Comparison of ENCODE assay signal across 20 cellular contexts in the genomic region with DNA sequence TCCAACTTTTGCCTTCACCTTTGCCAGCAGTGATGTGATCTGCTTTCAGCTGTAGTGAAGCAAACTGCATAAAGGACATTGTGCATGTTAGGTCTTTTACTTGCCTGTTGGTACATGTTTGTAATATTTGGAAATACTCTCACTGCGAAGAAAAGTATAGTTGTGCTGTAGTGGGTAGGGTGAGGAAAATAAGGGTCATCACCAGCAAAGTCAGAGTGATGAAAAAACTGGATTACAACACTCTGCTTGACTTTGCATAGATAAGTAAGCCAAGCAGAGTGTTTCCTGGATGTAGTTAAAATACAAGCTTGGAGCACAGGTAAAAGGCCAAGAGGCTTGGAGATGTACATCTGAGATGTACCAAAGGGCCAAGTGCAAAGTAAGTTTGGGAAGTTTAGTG. TPM values are rescaled to one million over a fixed set of nuclear protein-coding genes. Genes with fewer than 3 reads are reported as not detected.
DNase-seq lines count a peak whose midpoint lies in the region; ATAC-seq and TF ChIP-seq lines count a peak whose summit lies in the region.
"Had no signal": no experiment of that assay in that cellular context is flagged by ENCODE, and none has a peak within 500 bp of the region (broad histone marks: within the 10 kb centered on the region; RNA-seq: fewer than 3 reads in every experiment).

No MANE protein-coding gene starts in this region.

- H2AFZ ChIP-seq in PC-9 = no peak overlapping the region

- no peak overlapping the region for H3K4me3 ChIP-seq in PC-9
- H3K4me3 ChIP-seq: heart right ventricle, ovary had no signal

- 0 out of 2 replicates have a peak, but pooled peaks cover 9% of the 10 kb centered on the region for H3K36me3 ChIP-seq in PC-9 (ENCODE audit: low read depth)
- H3K36me3 ChIP-seq: heart right ventricle, ovary had no signal

- peaks cover 20% of the 10 kb centered on the region for H3K79me2 ChIP-seq in PC-9 (ENCODE audit: low read depth)

- H4K20me1 ChIP-seq in PC-9 (ENCODE audit: insufficient read depth) = no peaks in the 10 kb centered on the region; the same call in 1 of the 2 replicates

- ATAC-seq in activated CD4-positive, alpha-beta T cell treated with anti-CD3 and anti-CD28 coated beads for 36 hours = no peak
- no peak for ATAC-seq in T-helper 17 cell
- ATAC-seq in stimulated activated memory B cell treated with anti-CD40 and anti-IgM and Interleukin-4, amounts not matched to agents 10 μg/mL and 1 μg/mL and 100 μg/mL, for 72 hours = no peak
- ATAC-seq: heart right ventricle had no signal

- no peak for DNase-seq in activated CD4-positive, alpha-beta T cell treated with anti-CD3 and anti-CD28 coated beads for 36 hours
- no peak for DNase-seq in activated CD4-positive, alpha-beta T cell treated with anti-CD3 and anti-CD28 coated beads, Interleukin-2, amount 50 U/mL, for 4 hours
- DNase-seq in T-helper 17 cell = no peak
- DNase-seq in immature natural killer cell = no peak
- DNase-seq in activated naive CD4-positive, alpha-beta T cell treated with Interleukin-2 at 50 U/mL for 16 hours = no peak
- no peak for DNase-seq in PC-9
- DNase-seq in T-helper 9 cell = no peak
- DNase-seq: 8988T; activated CD4-positive, alpha-beta T cell treated with anti-CD3 and anti-CD28 coated beads for 48 hours; activated CD8-positive, alpha-beta memory T cell treated with anti-CD3 and anti-CD28 coated beads, Interleukin-2, amount 50 U/mL, for 4 hours; Calu3; heart right ventricle; HFFc6; NCI-H1417 treated with DMSO at 0.1 percent for 48 hours; NCI-H69; ovary; SHP77 treated with DMSO at 0.1 percent for 48 hours; stimulated activated naive CD4-positive, alpha-beta T cell treated with Interleukin-2 at 50 U/mL for 16 hours had no signal

- no peak overlapping the region for H3K4me2 ChIP-seq in PC-9

- intact Hi-C loops in activated CD4-positive, alpha-beta T cell treated with anti-CD3 and anti-CD28 coated beads for 36 hours (cut with DNase I, micrococcal nuclease) = no loop called here
- intact Hi-C loops in PC-9 (cut with micrococcal nuclease; ENCODE audit: unreplicated experiment) = no loop called here

- no peaks in the 10 kb centered on the region for H3K4me1 ChIP-seq in PC-9 (replicated peaks; ENCODE audit: insufficient read depth)

- H3K9me3 ChIP-seq in T-helper 17 cell (ENCODE audit: control insufficient read depth, low read length, poor library complexity, severe bottlenecking) (no peaks in the 10 kb centered on the region), PC-9 (ENCODE audit: insufficient read depth, low read depth) (peaks cover 10% of the 10 kb centered on the region)
- H3K9me3 ChIP-seq: heart right ventricle, ovary had no signal

- H3K4me1 Mint-ChIP-seq in activated CD4-positive, alpha-beta T cell treated with anti-CD3 and anti-CD28 coated beads for 36 hours = peaks cover 77% of the 10 kb centered on the region
- peaks cover 53% of the 10 kb centered on the region for H3K4me1 Mint-ChIP-seq in T-helper 17 cell
- H3K4me1 Mint-ChIP-seq in immature natural killer cell = peaks cover 90 to 99% of the 10 kb centered on the region in 2 donors
- H3K4me1 Mint-ChIP-seq in stimulated activated memory B cell treated with anti-CD40 and anti-IgM and Interleukin-4, amounts not matched to agents 10 μg/mL and 1 μg/mL and 100 μg/mL, for 72 hours = peaks cover 64% of the 10 kb centered on the region

- CTCF ChIA-PET in activated CD4-positive, alpha-beta T cell treated with anti-CD3 and anti-CD28 coated beads for 36 hours (lab: Charles Lee) = interaction anchor here (1.2 kb wide), 2 partner anchors 18 kb away, joined by 3 to 5 read pairs; no protein-coding TSS in a partner anchor
- CTCF ChIA-PET in PC-9 (lab: Charles Lee) = no interaction called here

- H3F3A ChIP-seq in PC-9 (ENCODE audit: insufficient read depth, low read depth) = peaks cover 1% of the 10 kb centered on the region; the same call in 1 of the 2 replicates

- POLR2A ChIA-PET in activated CD4-positive, alpha-beta T cell treated with anti-CD3 and anti-CD28 coated beads for 36 hours (lab: Charles Lee) = no interaction called here
- POLR2A ChIA-PET in PC-9 (lab: Charles Lee; ENCODE audit: unreplicated experiment) = no interaction called here

- H3K36me3 Mint-ChIP-seq in activated CD4-positive, alpha-beta T cell treated with anti-CD3 and anti-CD28 coated beads for 36 hours (ENCODE audit: low read depth) = peaks cover 3% of the 10 kb centered on the region
- peaks cover 5% of the 10 kb centered on the region for H3K36me3 Mint-ChIP-seq in T-helper 17 cell (ENCODE audit: low read depth)
- H3K36me3 Mint-ChIP-seq in immature natural killer cell = peaks cover 0 to 3% (median 0%) of the 10 kb centered on the region in 3 donors
- H3K36me3 Mint-ChIP-seq in stimulated activated memory B cell treated with anti-CD40 and anti-IgM and Interleukin-4, amounts not matched to agents 10 μg/mL and 1 μg/mL and 100 μg/mL, for 72 hours = peaks cover 21% of the 10 kb centered on the region

- no peaks in the 10 kb centered on the region for H3K9me2 ChIP-seq in PC-9 (ENCODE audit: insufficient read depth)

- no peaks in the 10 kb centered on the region for H3K27me3 Mint-ChIP-seq in activated CD4-positive, alpha-beta T cell treated with anti-CD3 and anti-CD28 coated beads for 36 hours
- H3K27me3 Mint-ChIP-seq in T-helper 17 cell (no peaks in the 10 kb centered on the region), immature natural killer cell (ENCODE audit: low read depth in 3 of 3) (no peaks in the 10 kb centered on the region)
- H3K27me3 Mint-ChIP-seq in stimulated activated memory B cell treated with anti-CD40 and anti-IgM and Interleukin-4, amounts not matched to agents 10 μg/mL and 1 μg/mL and 100 μg/mL, for 72 hours = no peaks in the 10 kb centered on the region

- H3K27ac Mint-ChIP-seq in activated CD4-positive, alpha-beta T cell treated with anti-CD3 and anti-CD28 coated beads for 36 hours = peak overlapping the region; percentile 8
- H3K27ac Mint-ChIP-seq in T-helper 17 cell (peak overlapping the region; percentile 88), immature natural killer cell (peak overlapping the region; percentile 86 to 95 (median 90))
- peak overlapping the region; percentile 83 for H3K27ac Mint-ChIP-seq in stimulated activated memory B cell treated with anti-CD40 and anti-IgM and Interleukin-4, amounts not matched to agents 10 μg/mL and 1 μg/mL and 100 μg/mL, for 72 hours
- H3K27ac Mint-ChIP-seq: activated T-helper 2 cell treated with anti-CD3 and anti-CD28 coated beads, Interferon-gamma antibody, Interleukin-2, Interleukin-4, amounts not matched to agents 10 μg/mL and 5 μg/mL and 100 μg/mL, durations not matched to agents 14 hours and 24 hours and 36 hours; HFFc6 had no signal

- no peak overlapping the region for H3K27ac ChIP-seq in PC-9
- H3K27ac ChIP-seq: ovary had no signal

- no peaks in the 10 kb centered on the region for H3K27me3 ChIP-seq in PC-9 (ENCODE audit: insufficient read depth, low read depth)
- H3K27me3 ChIP-seq: heart right ventricle, ovary had no signal

- BruUV-seq in PC-9 (replicated peaks; lab: Mats Ljungman, UMichigan) = no TSS peak

- no peaks in the 10 kb centered on the region for H3K9me3 Mint-ChIP-seq in activated CD4-positive, alpha-beta T cell treated with anti-CD3 and anti-CD28 coated beads for 36 hours (ENCODE audit: low read depth)
- no peaks in the 10 kb centered on the region for H3K9me3 Mint-ChIP-seq in immature natural killer cell
- no peaks in the 10 kb centered on the region for H3K9me3 Mint-ChIP-seq in stimulated activated memory B cell treated with anti-CD40 and anti-IgM and Interleukin-4, amounts not matched to agents 10 μg/mL and 1 μg/mL and 100 μg/mL, for 72 hours
- H3K9me3 Mint-ChIP-seq: HFFc6 had no signal

- TF ChIP-seq CTCF in PC-9 (conservative IDR thresholded peaks at IDR 0.05) = no peak

- no peak overlapping the region for H3K4me3 Mint-ChIP-seq in activated CD4-positive, alpha-beta T cell treated with anti-CD3 and anti-CD28 coated beads for 36 hours
- no peak overlapping the region for H3K4me3 Mint-ChIP-seq in T-helper 17 cell
- H3K4me3 Mint-ChIP-seq in immature natural killer cell = peak overlapping the region in 3 of 5 donors; percentile 22 to 92 (median 37)
- H3K4me3 Mint-ChIP-seq in stimulated activated memory B cell treated with anti-CD40 and anti-IgM and Interleukin-4, amounts not matched to agents 10 μg/mL and 1 μg/mL and 100 μg/mL, for 72 hours = no peak overlapping the region
- H3K4me3 Mint-ChIP-seq: HFFc6 had no signal

RNA-seq across cellular contexts. Expression of a gene that starts 16.7 kb away (rescaled TPM):
- total RNA-seq in activated CD4-positive, alpha-beta T cell treated with anti-CD3 and anti-CD28 coated beads for 36 hours = 10 to 100 TPM; 18.6 to 19.3 TPM
- total RNA-seq in T-helper 17 cell = 10 to 100 TPM; 23.5 to 29.1 TPM
- polyA plus RNA-seq in immature natural killer cell = 10 to 100 TPM; 34.2 to 71.0 (median 67.8) TPM
- 17.1 and 18.3 TPM in 2 replicates for total RNA-seq in PC-9 (2021)

Comparison
In these comparisons a context has a peak if more than half of its experiments do, and no peak if none do; other contexts are left out.
1. H3K27ac Mint-ChIP-seq: peak in every context shown above with its lines; median percentile 90 in immature natural killer cell; 88 in T-helper 17 cell; 83 in stimulated activated memory B cell treated with anti-CD40 and anti-IgM and Interleukin-4, amounts not matched to agents 10 μg/mL and 1 μg/mL and 100 μg/mL, for 72 hours; 8 in activated CD4-positive, alpha-beta T cell treated with anti-CD3 and anti-CD28 coated beads for 36 hours.
2. H3K4me3 Mint-ChIP-seq: peak in immature natural killer cell (3 of 5); none in activated CD4-positive, alpha-beta T cell treated with anti-CD3 and anti-CD28 coated beads for 36 hours (single experiment), T-helper 17 cell (single experiment) and stimulated activated memory B cell treated with anti-CD40 and anti-IgM and Interleukin-4, amounts not matched to agents 10 μg/mL and 1 μg/mL and 100 μg/mL, for 72 hours (single experiment).